Comparison of ENCODE assay signal across 8 cellular contexts in genomic region chr6:42661540-42662153, GRCh38.
DNase-seq lines count a peak whose midpoint lies in the region; ATAC-seq, FAIRE-seq and TF ChIP-seq lines count a peak whose summit lies in the region.

No MANE protein-coding gene starts in this region.

- peak; percentile 75 to 88 (median 84) for DNase-seq in CD4-positive, alpha-beta T cell
- DNase-seq in HT1080 (ENCODE audit: low read depth) (peak; percentile 74), H1 (ENCODE audit: low read depth in 1 of 2, low spot score in 2 of 2) (peak; percentile 13 to 91), mesendoderm (peak; percentile 74)
- peak; percentile 46 for DNase-seq in NK-92 treated with Interleukin-12 subunit alpha and Interleukin-12 subunit beta, amount 100 ng/mL, for 24 hours (lab: John Stamatoyannopoulos, UW)
- peak; percentile 94 for DNase-seq in activated CD8-positive, alpha-beta memory T cell treated with anti-CD3 and anti-CD28 coated beads for 24 hours
- DNase-seq in stimulated activated CD8-positive, alpha-beta memory T cell treated with anti-CD3 and anti-CD28 coated beads, Interleukin-2, amount 100 ng/mL, for 1 hour (ENCODE audit: low read depth in 2 of 2): peak; percentile 66 to 80

- H3K4me3 ChIP-seq in H1 (ENCODE audit: extremely low read depth in 1 of 4, insufficient read depth in 2 of 4, low read depth in 3 of 4, low read length in 4 of 4) (no peak overlapping the region), mesendoderm (ENCODE audit: low read length) (no peak overlapping the region)

- H2BK5ac ChIP-seq in H1 (ENCODE audit: low read depth, low read length) (no peak overlapping the region), mesendoderm (ENCODE audit: low read length) (no peak overlapping the region)

- no peaks in the 10 kb centered on the region for H3K27me3 ChIP-seq in CD4-positive, alpha-beta T cell (ENCODE audit: control insufficient read depth, insufficient read depth, low read length)
- H3K27me3 ChIP-seq in H1 (replicated peaks in 1 of 4; ENCODE audit: control insufficient read depth in 3 of 4, extremely low read depth in 1 of 4, insufficient read depth in 3 of 4, low read length in 3 of 4) (no peaks in the 10 kb centered on the region), mesendoderm (ENCODE audit: insufficient read depth, low read length, poor library complexity) (no peaks in the 10 kb centered on the region)

- WGBS in H1 (ENCODE audit: extremely low coverage in 1 of 2, insufficient coverage in 1 of 2, insufficient read length in 1 of 2, insufficient replicate concordance in 2 of 2, low coverage in 1 of 2, low lambda C conversion rate in 2 of 2, missing lambda C conversion rate in 1 of 2), 2 experiments: 9% methylated on average over 5 of the region's 5 CpGs; no CpG with 5 or more reads in 1 of the 2 experiments
- WGBS in mesendoderm (ENCODE audit: extremely low coverage, insufficient coverage, low lambda C conversion rate): no CpG with 5 or more reads among the region's 5 CpGs

- no peaks in the 10 kb centered on the region for H3K4me1 Mint-ChIP-seq in CD4-positive, alpha-beta T cell (ENCODE audit: low read depth)

- peak; percentile 90 for TF ChIP-seq CTCF in CD4-positive, alpha-beta T cell (IDR thresholded peaks at IDR 0.05)
- peak; percentile 16 to 88 (median 79) for TF ChIP-seq CTCF in H1 (IDR thresholded peaks at IDR 0.05; ENCODE audit: control extremely low read depth in 1 of 3, insufficient read depth in 1 of 3, low read depth in 1 of 3, low read length in 3 of 3)

- H3K9me3 Mint-ChIP-seq in CD4-positive, alpha-beta T cell: no peaks in the 10 kb centered on the region

- TF ChIP-seq RAD21 in H1 (IDR thresholded peaks at IDR 0.05 in 1 of 2, conservative IDR thresholded peaks at IDR 0.05 in 1 of 2; ENCODE audit: low read depth in 2 of 2, low read length in 2 of 2): peak; percentile 85 to 92

- no peaks in the 10 kb centered on the region for H4K20me1 ChIP-seq in H1 (replicated peaks in 1 of 2; ENCODE audit: control insufficient read depth in 1 of 2, insufficient read depth in 2 of 2, low read length in 2 of 2)

- no peak overlapping the region for H2AK5ac ChIP-seq in H1 (ENCODE audit: low read depth, low read length)
- no peak overlapping the region for H2AK5ac ChIP-seq in mesendoderm (ENCODE audit: low read length)

- no peak for TF ChIP-seq POLR2A in H1 (IDR thresholded peaks at IDR 0.05; ENCODE audit: control extremely low read depth in 1 of 2, low read depth in 2 of 2, low read length in 2 of 2)

- H4K91ac ChIP-seq in H1 (replicated peaks; ENCODE audit: insufficient read length, low read length): no peak overlapping the region

- POLR2A ChIA-PET in CD4-positive, alpha-beta T cell (lab: Charles Lee): interaction anchor here (0.7 to 2.1 kb wide), 12 partner anchors 14 to 236 kb away, joined by 3 to 21 read pairs (median 4); partner anchors contain the start of genes BICRAL, RPL7L1 and TBCC
- POLR2A ChIA-PET in H1 (lab: Charles Lee; ENCODE audit: partially characterized antibody): interaction anchor here (0.8 kb wide), 1 partner anchor 121 kb away, joined by 3 read pairs; no protein-coding TSS in a partner anchor

- H2AFZ ChIP-seq in H1 (ENCODE audit: low read length): no peak overlapping the region

- H3K56ac ChIP-seq in H1 (replicated peaks; ENCODE audit: insufficient read length, low read depth, low read length) (no peak overlapping the region), mesendoderm (ENCODE audit: low read length) (no peak overlapping the region)

- no peak overlapping the region for H3K4me3 Mint-ChIP-seq in CD4-positive, alpha-beta T cell

- no peaks in the 10 kb centered on the region for H3K23me2 ChIP-seq in H1 (ENCODE audit: low read depth, low read length)

- CTCF ChIA-PET in CD4-positive, alpha-beta T cell (lab: Charles Lee): interaction anchor here (0.6 to 4.5 kb wide), 27 partner anchors 9 to 874 kb away, joined by 3 to 33 read pairs (median 3); partner anchors contain the start of genes BICRAL, RPL7L1 and TBCC
- CTCF ChIA-PET in H1 (lab: Charles Lee; ENCODE audit: partially characterized antibody): interaction anchor here (0.6 to 8.7 kb wide), 37 partner anchors 8 to 446 kb away, joined by 3 to 87 read pairs (median 4); partner anchors contain the start of genes PRPH2, RPL7L1 and UBR2

- H3K18ac ChIP-seq in H1 (ENCODE audit: extremely low read depth, low read length) (no peak overlapping the region), mesendoderm (ENCODE audit: low read length) (no peak overlapping the region)

- H3K14ac ChIP-seq in H1 (ENCODE audit: insufficient read length): no peak overlapping the region

- peaks cover 89% of the 10 kb centered on the region for H3K36me3 Mint-ChIP-seq in CD4-positive, alpha-beta T cell (ENCODE audit: low read depth)

- H3K79me2 ChIP-seq in H1 (ENCODE audit: control insufficient read depth in 1 of 2, insufficient read depth in 2 of 2, low read length in 2 of 2) (no peaks in the 10 kb centered on the region), mesendoderm (ENCODE audit: control insufficient read depth, insufficient read depth, low read length) (no peaks in the 10 kb centered on the region)

- no peak overlapping the region for H2BK20ac ChIP-seq in H1 (ENCODE audit: low read length)

- H4K8ac ChIP-seq in H1 (ENCODE audit: extremely low read depth, insufficient read depth, low read length) (no peak overlapping the region), mesendoderm (ENCODE audit: low read depth, low read length) (no peak overlapping the region)

- H4K5ac ChIP-seq in H1 (ENCODE audit: insufficient read length, low read depth, low read length): no peak overlapping the region
- no peak overlapping the region for H4K5ac ChIP-seq in mesendoderm (ENCODE audit: low read length)

- no peaks in the 10 kb centered on the region for H3K79me1 ChIP-seq in H1 (ENCODE audit: low read depth, low read length)
- no peaks in the 10 kb centered on the region for H3K79me1 ChIP-seq in mesendoderm (ENCODE audit: low read length)

- H3K27ac ChIP-seq in CD4-positive, alpha-beta T cell (ENCODE audit: low read depth, low read length): no peak overlapping the region
- H3K27ac ChIP-seq in H1 (ENCODE audit: low read depth, low read length) (no peak overlapping the region), mesendoderm (ENCODE audit: low read depth, low read length) (no peak overlapping the region)

- H2BK120ac ChIP-seq in H1 (replicated peaks; ENCODE audit: low read depth, low read length) (no peak overlapping the region), mesendoderm (ENCODE audit: low read depth, low read length) (no peak overlapping the region)

- no peak overlapping the region for H3K23ac ChIP-seq in H1 (ENCODE audit: insufficient read length)
- H3K23ac ChIP-seq in mesendoderm (ENCODE audit: low read length): no peak overlapping the region

- no peak overlapping the region for H3K9ac ChIP-seq in H1 (replicated peaks in 1 of 4; ENCODE audit: extremely low read depth in 1 of 4, low read depth in 3 of 4, low read length in 3 of 4)
- no peak overlapping the region for H3K9ac ChIP-seq in mesendoderm (ENCODE audit: low read length)

- H3K4me2 ChIP-seq in H1 (ENCODE audit: insufficient read depth in 1 of 2, low read depth in 2 of 2, low read length in 2 of 2) (no peak overlapping the region), mesendoderm (ENCODE audit: low read length) (no peak overlapping the region)

- H3K4ac ChIP-seq in H1 (replicated peaks; ENCODE audit: insufficient read length, low read depth, low read length) (no peak overlapping the region), mesendoderm (ENCODE audit: low read depth, low read length) (no peak overlapping the region)

- H3K27me3 Mint-ChIP-seq in CD4-positive, alpha-beta T cell: no peaks in the 10 kb centered on the region

- H3K4me1 ChIP-seq in H1 (replicated peaks in 1 of 4; ENCODE audit: control insufficient read depth in 3 of 4, insufficient read depth in 4 of 4, low read length in 3 of 4): no peaks in the 10 kb centered on the region
- H3K4me1 ChIP-seq in mesendoderm (ENCODE audit: control insufficient read depth, low read depth, low read length): no peaks in the 10 kb centered on the region

- intact Hi-C loops in CD4-positive, alpha-beta T cell (cut with DNase I, micrococcal nuclease): loop anchor here (1.0 to 5.0 kb wide), 5 partner anchors 65 to 481 kb away; no protein-coding TSS in a partner anchor

- ATAC-seq in CD4-positive, alpha-beta T cell (ENCODE audit: poor library complexity): peak; percentile 100
- ATAC-seq in GM21360 (IDR thresholded peaks at IDR 0.05; ENCODE audit: unreplicated experiment): no peak

- peak; percentile 91 for FAIRE-seq in H1 (lab: Jason Lieb, UNC)

- no peak overlapping the region for H3K27ac Mint-ChIP-seq in CD4-positive, alpha-beta T cell

- H3K9me3 ChIP-seq in CD4-positive, alpha-beta T cell (ENCODE audit: control insufficient read depth, low read length): no peaks in the 10 kb centered on the region
- no peaks in the 10 kb centered on the region for H3K9me3 ChIP-seq in H1 (ENCODE audit: insufficient read depth in 2 of 2, low read depth in 1 of 2, low read length in 1 of 2)

- TF ChIP-seq EP300 in H1 (IDR thresholded peaks at IDR 0.05; ENCODE audit: borderline replicate concordance in 1 of 2, low read depth in 2 of 2, low read length in 2 of 2): no peak

- no peak overlapping the region for H2BK15ac ChIP-seq in H1 (ENCODE audit: low read length)
- no peak overlapping the region for H2BK15ac ChIP-seq in mesendoderm (replicated peaks; ENCODE audit: low read depth)

- no peak overlapping the region for H2BK12ac ChIP-seq in H1 (ENCODE audit: low read depth, low read length)

- H3K36me3 ChIP-seq in H1 (ENCODE audit: control insufficient read depth in 2 of 4, insufficient read depth in 4 of 4, low read length in 3 of 4) (peaks cover 4 to 47% (median 30%) of the 10 kb centered on the region in 4 experiments; a peak in 7 of 8 replicates), mesendoderm (ENCODE audit: control insufficient read depth, insufficient read depth, low read length) (peaks cover 1% of the 10 kb centered on the region)

TF ChIP-seq in H1, 55 proteins besides CTCF, POLR2A, EP300 and RAD21:
- TF ChIP-seq KDM5A (IDR thresholded peaks at IDR 0.05; ENCODE audit: low read length) (no peak), BCL11A (IDR thresholded peaks at IDR 0.05; ENCODE audit: low read depth in 2 of 2, low read length in 2 of 2) (no peak), HDAC6 (IDR thresholded peaks at IDR 0.05; ENCODE audit: low read depth, low read length) (no peak), RBBP5 (IDR thresholded peaks at IDR 0.05; ENCODE audit: borderline replicate concordance, low read depth, low read length) (no peak), TCF12 (IDR thresholded peaks at IDR 0.05; ENCODE audit: low read depth, low read length) (no peak), SP1 (IDR thresholded peaks at IDR 0.05; ENCODE audit: low read depth, low read length) (no peak), ASH2L (IDR thresholded peaks at IDR 0.05; ENCODE audit: low read length) (no peak), BRCA1 (IDR thresholded peaks at IDR 0.05; ENCODE audit: low read depth, low read length) (no peak)
- TF ChIP-seq, protein P1, sequence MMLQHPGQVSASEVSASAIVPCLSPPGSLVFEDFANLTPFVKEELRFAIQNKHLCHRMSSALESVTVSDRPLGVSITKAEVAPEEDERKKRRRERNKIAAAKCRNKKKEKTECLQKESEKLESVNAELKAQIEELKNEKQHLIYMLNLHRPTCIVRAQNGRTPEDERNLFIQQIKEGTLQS (IDR thresholded peaks at IDR 0.05; ENCODE audit: insufficient read depth, low read depth, low read length): no peak
